ENCODE assay signal across 20 cellular contexts in genomic region chr9:133332381-133332730, GRCh38. TPM values are rescaled to one million over a fixed set of nuclear protein-coding genes. Genes with fewer than 3 reads are reported as not detected.
DNase-seq lines count a peak whose midpoint lies in the region; ATAC-seq, FAIRE-seq and TF ChIP-seq lines count a peak whose summit lies in the region.
"Had no signal": no experiment of that assay in that cellular context is flagged by ENCODE, and none has a peak within 500 bp of the region (broad histone marks: within the 10 kb centered on the region; RNA-seq: fewer than 3 reads in every experiment).

No MANE protein-coding gene starts in this region.

- FAIRE-seq in K562 (lab: Jason Lieb, UNC): no peak
- FAIRE-seq: GM12891 had no signal

- H3K79me2 ChIP-seq in K562 (ENCODE audit: control insufficient read depth, insufficient read depth, low read length): peaks cover 39% of the 10 kb centered on the region

- H3K27ac ChIP-seq in right atrium auricular region (no peak overlapping the region), K562 (ENCODE audit: extremely low read depth, low read depth, low read length) (no peak overlapping the region)

- no peak for TF ChIP-seq POLR2A in K562 (conservative IDR thresholded peaks at IDR 0.05)

- peak overlapping the region; percentile 15 for H3K4me3 Mint-ChIP-seq in neural crest cell
- H3K4me3 Mint-ChIP-seq: GM23338 had no signal

- peaks cover 4% of the 10 kb centered on the region; the same call in 1 of the 2 replicates for H4K20me1 ChIP-seq in K562 (replicated peaks; ENCODE audit: control insufficient read depth, insufficient read depth, low read length)

- no peaks in the 10 kb centered on the region for H3K27me3 ChIP-seq in right atrium auricular region
- no peaks in the 10 kb centered on the region; a peak in 1 of 5 replicates for H3K27me3 ChIP-seq in K562 (ENCODE audit: control insufficient read depth in 2 of 2, insufficient read depth in 2 of 2, low read length in 2 of 2)

- peaks cover 44% of the 10 kb centered on the region for H3K36me3 ChIP-seq in right atrium auricular region
- H3K36me3 ChIP-seq in K562 (ENCODE audit: control insufficient read depth, insufficient read depth, low read length): peaks cover 52% of the 10 kb centered on the region

- POLR2A ChIA-PET in K562 (lab: Yijun Ruan, JAX): interaction anchor here (0.7 kb wide), 2 partner anchors 15 to 130 kb away, joined by 3 read pairs; partner anchors contain the start of genes MED22 and RPL7A

- H3K4me1 ChIP-seq in right atrium auricular region: peaks cover 0 to 32% of the 10 kb centered on the region in 2 donors
- H3K4me1 ChIP-seq in K562 (replicated peaks in 1 of 2; ENCODE audit: control insufficient read depth in 2 of 2, insufficient read depth in 2 of 2, low read length in 2 of 2): peaks cover 6 to 42% of the 10 kb centered on the region in 2 experiments; a peak in 4 of 5 replicates

- TF ChIP-seq EP300 in K562 (IDR thresholded peaks at IDR 0.05; ENCODE audit: low read length): no peak

- TF ChIP-seq CTCF in right atrium auricular region (IDR thresholded peaks at IDR 0.05) (no peak), K562 (IDR thresholded peaks at IDR 0.05 in 2 of 3, conservative IDR thresholded peaks at IDR 0.05 in 1 of 3; ENCODE audit: insufficient read depth in 2 of 3, low read depth in 1 of 3, low read length in 3 of 3) (no peak), neural crest cell (conservative IDR thresholded peaks at IDR 0.05) (no peak)

- no peak overlapping the region for H2AFZ ChIP-seq in K562 (ENCODE audit: low read depth, low read length)
- H2AFZ ChIP-seq: GM23338 had no signal

- no peak for ATAC-seq in K562
- ATAC-seq in GM19395 (IDR thresholded peaks at IDR 0.05; ENCODE audit: unreplicated experiment): no peak
- ATAC-seq in left lobe of liver: no peak
- ATAC-seq: GM23338, HCT116 had no signal

- no peaks in the 10 kb centered on the region for H3K9me3 Mint-ChIP-seq in neural crest cell
- H3K9me3 Mint-ChIP-seq: CD8-positive, alpha-beta memory T cell had no signal

- H3K27ac Mint-ChIP-seq in neural crest cell (ENCODE audit: unreplicated experiment): no peak overlapping the region
- H3K27ac Mint-ChIP-seq: GM23338 had no signal

- DNase-seq in cardiac septum (ENCODE audit: low spot score) (peak; percentile 22), right atrium auricular region (ENCODE audit: low spot score) (no peak), K562 (ENCODE audit: extremely low read depth in 1 of 4, low spot score in 3 of 4) (peak in 1 of 4 experiments; percentile 0), neural crest cell (ENCODE audit: low read depth, low spot score) (no peak), ureter (ENCODE audit: low spot score) (no peak), left lobe of liver (ENCODE audit: low spot score) (no peak)
- DNase-seq: C1 segment of cervical spinal cord, DMS53, EL, KG1, MV-4-11, NCI-H1694 treated with DMSO at 0.1 percent for 48 hours, NCI-H524, NCI-H82, SHP77 had no signal

- no peak overlapping the region for H3K4me2 ChIP-seq in K562 (ENCODE audit: insufficient read depth, low read length)
- H3K4me2 ChIP-seq: GM23338 had no signal

- H3K4me1 Mint-ChIP-seq in neural crest cell: peaks cover 20% of the 10 kb centered on the region

- in situ Hi-C loops in K562 (cut with MboI): loop anchor here (5.0 kb wide), 1 partner anchor 145 kb away; no protein-coding TSS in a partner anchor

- no peaks in the 10 kb centered on the region for H3K9me1 ChIP-seq in K562 (ENCODE audit: control insufficient read depth, insufficient read depth, low read length)

- BruUV-seq in K562 (replicated peaks; lab: Mats Ljungman, UMichigan): no TSS peak

- no peak for TF ChIP-seq RAD21 in K562 (CRISPR knock-in tag; conservative IDR thresholded peaks at IDR 0.05 in 1 of 2, IDR thresholded peaks at IDR 0.05 in 1 of 2)

- H3K27me3 Mint-ChIP-seq in neural crest cell (ENCODE audit: low read depth): no peaks in the 10 kb centered on the region
- H3K27me3 Mint-ChIP-seq: CD8-positive, alpha-beta memory T cell had no signal

- intact Hi-C loops in cardiac septum (cut with DNase I): loop anchor here (5.0 kb wide), 1 partner anchor 145 kb away; no protein-coding TSS in a partner anchor
- intact Hi-C loops in K562 (cut with micrococcal nuclease): no loop called here

- H3K4me3 ChIP-seq in right atrium auricular region (no peak overlapping the region), K562 (no peak overlapping the region)
- H3K4me3 ChIP-seq: GM23338 had no signal

- H3K36me3 Mint-ChIP-seq in neural crest cell (ENCODE audit: low read depth): peaks cover 15% of the 10 kb centered on the region

- H3K9me3 ChIP-seq in right atrium auricular region (no peaks in the 10 kb centered on the region), K562 (replicated peaks; ENCODE audit: control insufficient read depth, insufficient read depth, low read depth, low read length) (0 out of 2 replicates have a peak, but pooled peaks cover 1% of the 10 kb centered on the region)

- CTCF ChIA-PET in K562 (lab: Yijun Ruan, JAX; ENCODE audit: low intra/inter-chr PET ratio): no interaction called here

- 100% methylated on average over 9 of the region's 20 CpGs for WGBS in K562 (ENCODE audit: insufficient coverage, low coverage, missing lambda C conversion rate)

- H3K9ac ChIP-seq in K562 (ENCODE audit: insufficient read depth in 1 of 2, low read depth in 2 of 2, low read length in 2 of 2): peak overlapping the region in 1 of 2 experiments; percentile 37; a peak in 1 of 4 replicates

RNA-seq across cellular contexts. Expression of gene SURF6, which starts 3.6 kb away (rescaled TPM):
- total RNA-seq in cardiac septum (14.2 TPM), right atrium auricular region (10 to 100 TPM in 1 of 2 donors, 1 to 10 TPM in 1; 8.2 to 13.6 TPM), K562 (2014; rRNA removed) (61.3 and 68.3 TPM in 2 replicates), K562 (2014; rRNA removed; fragmentation: Illumina TruSeq; extraction: Trizol) (10.5 and 12.2 TPM in 2 replicates), K562 (2015; rRNA removed; fragmentation: Illumina TruSeq; extraction: Trizol) (30.4 and 31.8 TPM in 2 replicates), K562 (2021) (45.3 and 50.6 TPM in 2 replicates), neural crest cell (22.4 and 23.9 TPM in 2 replicates), ureter (19.6 TPM), left lobe of liver (9.7 TPM)
- 12.6 and 19.9 TPM in 2 replicates for total RNA-seq in K562 (2011; cell fraction: chromatin; rRNA removed; ENCODE audit: low replicate concordance)
- 16.7 and 17.7 TPM in 2 replicates for total RNA-seq in K562 (2011; cell fraction: nucleolus; rRNA removed)
- total RNA-seq in K562 (2011; cell fraction: nucleoplasm; rRNA removed): 13.4 and 15.6 TPM in 2 replicates
- polyA plus RNA-seq in K562 (2011; rRNA removed) (12.3 and 14.3 TPM in 2 replicates), K562 (2014; fragmentation: Illumina TruSeq; extraction: Trizol) (14.7 and 26.5 TPM in 2 replicates), K562 (2014; fragmentation: Nextera tagmentation; extraction: Ambion mirVana) (1 to 10 TPM; 1.4 to 1.8 TPM), K562 (2014; rRNA removed) (52.7 and 61.5 TPM in 2 replicates)
- 11.6 and 21.6 TPM in 2 replicates for polyA plus RNA-seq in K562 (2011; cell fraction: cytosol; rRNA removed)
- polyA plus RNA-seq in K562 (2011; cell fraction: nucleus; rRNA removed): 17.7 and 31.0 TPM in 2 replicates
- 23.2 and 31.5 TPM in 2 replicates for polyA plus RNA-seq in K562 (2012)
- 5.3 TPM in 2 replicates for polyA minus RNA-seq in K562 (2011; rRNA and poly(A)+ RNA removed)
- polyA minus RNA-seq in K562 (2011; cell fraction: cytosol; rRNA and poly(A)+ RNA removed): 8.6 and 9.6 TPM in 2 replicates
- 5.5 and 8.2 TPM in 2 replicates for polyA minus RNA-seq in K562 (2011; cell fraction: nucleus; rRNA and poly(A)+ RNA removed)

RNA-seq across cellular contexts. Expression of gene MED22, which starts 15.6 kb away (rescaled TPM):
- total RNA-seq in cardiac septum: 20.2 TPM
- 10 to 100 TPM; 15.1 to 24.6 TPM for total RNA-seq in right atrium auricular region
- 32.2 and 75.9 TPM in 2 replicates for total RNA-seq in K562 (2011; cell fraction: chromatin; rRNA removed; ENCODE audit: low replicate concordance)
- 43.3 and 44.7 TPM in 2 replicates for total RNA-seq in K562 (2011; cell fraction: nucleolus; rRNA removed)
- total RNA-seq in K562 (2011; cell fraction: nucleoplasm; rRNA removed): 40.6 and 56.1 TPM in 2 replicates
- total RNA-seq in K562 (2014; rRNA removed): 27.2 and 28.0 TPM in 2 replicates
- total RNA-seq in K562 (2014; rRNA removed; fragmentation: Illumina TruSeq; extraction: Trizol): 7.7 and 9.4 TPM in 2 replicates
- 22.3 and 22.6 TPM in 2 replicates for total RNA-seq in K562 (2015; rRNA removed; fragmentation: Illumina TruSeq; extraction: Trizol)
- total RNA-seq in K562 (2021): 32.4 and 35.6 TPM in 2 replicates
- polyA plus RNA-seq in K562 (2011; rRNA removed): 23.4 and 33.6 TPM in 2 replicates
- polyA plus RNA-seq in K562 (2011; cell fraction: cytosol; rRNA removed): 28.9 and 48.4 TPM in 2 replicates
- 91.8 and 102 TPM in 2 replicates for polyA plus RNA-seq in K562 (2011; cell fraction: nucleus; rRNA removed)
- polyA plus RNA-seq in K562 (2012): 24.0 and 26.3 TPM in 2 replicates
- 15.5 and 23.8 TPM in 2 replicates for polyA plus RNA-seq in K562 (2014; fragmentation: Illumina TruSeq; extraction: Trizol)
- polyA plus RNA-seq in K562 (2014; fragmentation: Nextera tagmentation; extraction: Ambion mirVana): 1 to 10 TPM in 1 of 2 experiments, under 1 TPM in 1; 0.73 to 1.4 TPM
- polyA plus RNA-seq in K562 (2014; rRNA removed): 32.6 and 34.8 TPM in 2 replicates
- 12.6 and 25.7 TPM in 2 replicates for polyA minus RNA-seq in K562 (2011; rRNA and poly(A)+ RNA removed)
- 16.2 and 27.5 TPM in 2 replicates for polyA minus RNA-seq in K562 (2011; cell fraction: cytosol; rRNA and poly(A)+ RNA removed)
- polyA minus RNA-seq in K562 (2011; cell fraction: nucleus; rRNA and poly(A)+ RNA removed): 15.6 and 19.2 TPM in 2 replicates
- 69.7 and 70.6 TPM in 2 replicates for total RNA-seq in neural crest cell
- 31.2 TPM for total RNA-seq in ureter
- total RNA-seq in left lobe of liver: 10.3 TPM

RNA-seq across cellular contexts. Expression of gene RPL7A, which starts 15.7 kb away (rescaled TPM):
- total RNA-seq in cardiac septum: 761 TPM
- 1,000 to 10,000 TPM in 1 of 2 donors, 100 to 1,000 TPM in 1; 739 to 1,208 TPM for total RNA-seq in right atrium auricular region
- total RNA-seq in K562 (2011; cell fraction: chromatin; rRNA removed; ENCODE audit: low replicate concordance): 435 and 818 TPM in 2 replicates
- 981 and 1,003 TPM in 2 replicates for total RNA-seq in K562 (2011; cell fraction: nucleolus; rRNA removed)
- total RNA-seq in K562 (2011; cell fraction: nucleoplasm; rRNA removed): 983 and 1,497 TPM in 2 replicates
- 2,031 and 2,305 TPM in 2 replicates for total RNA-seq in K562 (2014; rRNA removed)
- 2,847 and 3,141 TPM in 2 replicates for total RNA-seq in K562 (2014; rRNA removed; fragmentation: Illumina TruSeq; extraction: Trizol)
- total RNA-seq in K562 (2015; rRNA removed; fragmentation: Illumina TruSeq; extraction: Trizol): 3,167 and 3,195 TPM in 2 replicates
- 2,893 and 3,009 TPM in 2 replicates for total RNA-seq in K562 (2021)
- polyA plus RNA-seq in K562 (2011; rRNA removed): 2,555 and 3,221 TPM in 2 replicates
- 2,594 and 3,399 TPM in 2 replicates for polyA plus RNA-seq in K562 (2011; cell fraction: cytosol; rRNA removed)
- polyA plus RNA-seq in K562 (2011; cell fraction: nucleus; rRNA removed): 1,411 and 1,919 TPM in 2 replicates
- 2,443 and 5,674 TPM in 2 replicates for polyA plus RNA-seq in K562 (2012)
- polyA plus RNA-seq in K562 (2014; fragmentation: Illumina TruSeq; extraction: Trizol): 3,627 and 3,760 TPM in 2 replicates
- polyA plus RNA-seq in K562 (2014; fragmentation: Nextera tagmentation; extraction: Ambion mirVana): 1,000 to 10,000 TPM; 1,935 to 2,418 TPM
- polyA plus RNA-seq in K562 (2014; rRNA removed): 2,051 and 2,652 TPM in 2 replicates
- 2,918 and 2,983 TPM in 2 replicates for polyA minus RNA-seq in K562 (2011; rRNA and poly(A)+ RNA removed)
- polyA minus RNA-seq in K562 (2011; cell fraction: cytosol; rRNA and poly(A)+ RNA removed): 1,280 and 1,366 TPM in 2 replicates
- 400 and 734 TPM in 2 replicates for polyA minus RNA-seq in K562 (2011; cell fraction: nucleus; rRNA and poly(A)+ RNA removed)
- 2,746 and 2,748 TPM in 2 replicates for total RNA-seq in neural crest cell
- total RNA-seq in ureter: 2,501 TPM
- 609 TPM for total RNA-seq in left lobe of liver

RNA-seq across cellular contexts. Expression of gene SURF1, which starts 23.9 kb away (rescaled TPM):
- total RNA-seq in cardiac septum (58.7 TPM), right atrium auricular region (10 to 100 TPM; 41.5 to 58.6 TPM), K562 (2014; rRNA removed) (17.9 and 20.8 TPM in 2 replicates), K562 (2014; rRNA removed; fragmentation: Illumina TruSeq; extraction: Trizol) (20.9 and 21.2 TPM in 2 replicates), K562 (2015; rRNA removed; fragmentation: Illumina TruSeq; extraction: Trizol) (15.5 and 16.6 TPM in 2 replicates), K562 (2021) (26.7 and 26.8 TPM in 2 replicates), neural crest cell (32.0 and 32.1 TPM in 2 replicates), ureter (42.2 TPM), left lobe of liver (59.9 TPM)
- 14.8 and 38.0 TPM in 2 replicates for total RNA-seq in K562 (2011; cell fraction: chromatin; rRNA removed; ENCODE audit: low replicate concordance)
- total RNA-seq in K562 (2011; cell fraction: nucleolus; rRNA removed): 35.1 and 38.5 TPM in 2 replicates
- total RNA-seq in K562 (2011; cell fraction: nucleoplasm; rRNA removed): 27.0 and 30.6 TPM in 2 replicates
- polyA plus RNA-seq in K562 (2011; rRNA removed) (28.6 and 29.8 TPM in 2 replicates), K562 (2014; fragmentation: Illumina TruSeq; extraction: Trizol) (19.1 and 22.2 TPM in 2 replicates), K562 (2014; fragmentation: Nextera tagmentation; extraction: Ambion mirVana) (10 to 100 TPM; 16.1 to 16.3 TPM), K562 (2014; rRNA removed) (30.4 and 31.3 TPM in 2 replicates)
- 20.7 and 21.2 TPM in 2 replicates for polyA plus RNA-seq in K562 (2011; cell fraction: cytosol; rRNA removed)
- polyA plus RNA-seq in K562 (2011; cell fraction: nucleus; rRNA removed): 52.8 and 56.6 TPM in 2 replicates
- 23.6 and 38.1 TPM in 2 replicates for polyA plus RNA-seq in K562 (2012)
- polyA minus RNA-seq in K562 (2011; rRNA and poly(A)+ RNA removed): 10.4 and 13.1 TPM in 2 replicates
- polyA minus RNA-seq in K562 (2011; cell fraction: cytosol; rRNA and poly(A)+ RNA removed): 6.1 and 6.4 TPM in 2 replicates
- 7.0 and 9.7 TPM in 2 replicates for polyA minus RNA-seq in K562 (2011; cell fraction: nucleus; rRNA and poly(A)+ RNA removed)

RNA-seq across cellular contexts. Expression of gene SURF2, which starts 24.0 kb away (rescaled TPM):
- total RNA-seq in cardiac septum (12.5 TPM), right atrium auricular region (10 to 100 TPM; 18.1 to 45.9 TPM), K562 (2014; rRNA removed) (82.5 and 83.0 TPM in 2 replicates), K562 (2014; rRNA removed; fragmentation: Illumina TruSeq; extraction: Trizol) (18.6 and 19.8 TPM in 2 replicates), K562 (2015; rRNA removed; fragmentation: Illumina TruSeq; extraction: Trizol) (37.0 and 37.3 TPM in 2 replicates), K562 (2021) (38.3 and 43.3 TPM in 2 replicates), neural crest cell (31.8 and 34.3 TPM in 2 replicates), ureter (26.0 TPM), left lobe of liver (9.0 TPM)
- total RNA-seq in K562 (2011; cell fraction: chromatin; rRNA removed; ENCODE audit: low replicate concordance): 2.1 and 4.8 TPM in 2 replicates
- 5.7 and 6.1 TPM in 2 replicates for total RNA-seq in K562 (2011; cell fraction: nucleolus; rRNA removed)
- 3.4 and 7.6 TPM in 2 replicates for total RNA-seq in K562 (2011; cell fraction: nucleoplasm; rRNA removed)
- polyA plus RNA-seq in K562 (2011; rRNA removed) (7.3 and 9.7 TPM in 2 replicates), K562 (2014; fragmentation: Illumina TruSeq; extraction: Trizol) (21.3 and 32.2 TPM in 2 replicates), K562 (2014; fragmentation: Nextera tagmentation; extraction: Ambion mirVana) (10 to 100 TPM in 1 of 2 experiments, 1 to 10 TPM in 1; 5.5 to 10.2 TPM), K562 (2014; rRNA removed) (52.4 and 58.9 TPM in 2 replicates)
- polyA plus RNA-seq in K562 (2011; cell fraction: cytosol; rRNA removed): 11.8 and 44.2 TPM in 2 replicates
- 6.8 and 14.0 TPM in 2 replicates for polyA plus RNA-seq in K562 (2011; cell fraction: nucleus; rRNA removed)
- polyA plus RNA-seq in K562 (2012): 30.9 and 47.7 TPM in 2 replicates
- 7.6 TPM in 2 replicates for polyA minus RNA-seq in K562 (2011; rRNA and poly(A)+ RNA removed)
- 10.3 and 16.3 TPM in 2 replicates for polyA minus RNA-seq in K562 (2011; cell fraction: cytosol; rRNA and poly(A)+ RNA removed)
- polyA minus RNA-seq in K562 (2011; cell fraction: nucleus; rRNA and poly(A)+ RNA removed): 4.1 and 4.2 TPM in 2 replicates
